Comparison of ENCODE assay signal across 11 cellular contexts in the genomic region with DNA sequence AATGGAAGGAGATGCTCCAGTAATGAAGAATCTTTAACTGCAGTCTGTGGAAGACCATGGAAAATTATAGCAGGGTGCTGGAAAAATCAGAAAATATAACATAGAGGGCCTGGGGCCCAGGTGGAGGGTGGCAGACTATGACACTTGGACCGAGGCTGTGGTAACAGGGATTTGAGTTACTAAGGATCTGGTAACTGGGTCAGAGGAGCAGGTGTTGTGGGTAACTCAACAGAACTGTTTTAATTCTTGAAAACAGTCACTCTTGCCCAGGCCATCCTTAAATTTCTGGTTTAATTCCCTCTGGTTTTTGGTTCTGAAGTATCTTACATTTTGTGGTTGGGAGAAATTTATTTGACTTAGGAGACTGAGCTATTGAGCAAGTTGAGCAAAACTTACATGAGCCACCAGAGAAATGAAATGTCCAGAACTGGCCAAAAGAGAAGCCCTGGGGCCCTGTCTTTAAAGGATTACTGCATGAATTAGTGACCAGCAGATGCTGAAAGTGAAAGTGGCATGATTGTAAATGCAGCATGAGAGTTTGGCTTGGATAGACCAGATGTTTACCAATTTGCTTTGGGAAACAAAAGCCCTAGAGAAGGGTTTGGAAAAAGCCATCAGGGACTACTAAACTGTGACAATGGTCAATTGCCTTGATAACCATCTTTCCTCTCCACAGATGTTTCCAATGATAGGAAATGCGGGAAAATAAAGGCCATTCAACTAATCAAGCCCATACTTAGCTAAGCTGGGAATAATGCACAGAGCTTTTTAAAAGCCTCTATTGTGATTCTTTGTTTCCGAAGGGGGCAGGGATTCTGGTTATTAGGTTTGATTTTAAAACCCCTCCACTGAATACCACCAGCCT.
DNase-seq lines count a peak whose midpoint lies in the region; ATAC-seq, FAIRE-seq and TF ChIP-seq lines count a peak whose summit lies in the region.
"Had no signal": no experiment of that assay in that cellular context is flagged by ENCODE, and none has a peak within 500 bp of the region (broad histone marks: within the 10 kb centered on the region; RNA-seq: fewer than 3 reads in every experiment).

No MANE protein-coding gene starts in this region.

- H3K79me2 ChIP-seq in hepatocyte = no peaks in the 10 kb centered on the region

- H3K27ac ChIP-seq in hepatocyte = no peak overlapping the region
- peak overlapping the region; percentile 81 for H3K27ac ChIP-seq in subcutaneous abdominal adipose tissue (ENCODE audit: low read depth, low read length)
- H3K27ac ChIP-seq: PC-9 had no signal

- BruUV-seq in MCF 10A (replicated peaks; lab: Mats Ljungman, UMichigan) = no TSS peak

- 67% methylated on average over 3 of the region's 3 CpGs for WGBS in hepatocyte (ENCODE audit: low lambda C conversion rate, missing lambda C conversion rate)

- H3K36me3 Mint-ChIP-seq in MCF 10A (ENCODE audit: insufficient read depth, unreplicated experiment) = no peaks in the 10 kb centered on the region
- no peaks in the 10 kb centered on the region for H3K36me3 Mint-ChIP-seq in activated CD8-positive, alpha-beta T cell treated with anti-CD3 and anti-CD28 coated beads for 36 hours (ENCODE audit: low read depth)

- H3K27me3 ChIP-seq in hepatocyte = no peaks in the 10 kb centered on the region
- H3K27me3 ChIP-seq in subcutaneous abdominal adipose tissue (ENCODE audit: control insufficient read depth in 5 of 5, insufficient read depth in 4 of 5, low read length in 5 of 5) = no peaks in the 10 kb centered on the region

- intact Hi-C loops in MCF 10A (cut with micrococcal nuclease) = no loop called here
- intact Hi-C loops in activated CD8-positive, alpha-beta T cell treated with anti-CD3 and anti-CD28 coated beads for 36 hours (cut with micrococcal nuclease) = no loop called here

- no peak for FAIRE-seq in HTR-8/SVneo (lab: Jason Lieb, UNC)

- peaks cover 3% of the 10 kb centered on the region for H3K4me1 ChIP-seq in hepatocyte (ENCODE audit: insufficient read depth)
- H3K4me1 ChIP-seq in subcutaneous abdominal adipose tissue (ENCODE audit: control insufficient read depth in 5 of 5, insufficient read depth in 5 of 5, low read length in 5 of 5) = peaks cover 0 to 50% (median 31%) of the 10 kb centered on the region in 5 donors

- H3K36me3 ChIP-seq in hepatocyte (replicated peaks; ENCODE audit: insufficient read depth, low read depth) (no peaks in the 10 kb centered on the region), subcutaneous abdominal adipose tissue (ENCODE audit: control insufficient read depth in 5 of 5, insufficient read depth in 5 of 5, low read length in 5 of 5) (no peaks in the 10 kb centered on the region)

- H3K27ac Mint-ChIP-seq in MCF 10A (ENCODE audit: low read depth, unreplicated experiment) = peak overlapping the region; percentile 24
- H3K27ac Mint-ChIP-seq in activated CD8-positive, alpha-beta T cell treated with anti-CD3 and anti-CD28 coated beads for 36 hours = no peak overlapping the region
- H3K27ac Mint-ChIP-seq: naive thymus-derived CD4-positive, alpha-beta T cell had no signal

- H3K9me2 ChIP-seq in hepatocyte (replicated peaks; ENCODE audit: insufficient read depth) = no peaks in the 10 kb centered on the region

- H2AFZ ChIP-seq in hepatocyte = peak overlapping the region; percentile 5
- H2AFZ ChIP-seq: PC-9 had no signal

- H3K9me3 Mint-ChIP-seq in MCF 10A (ENCODE audit: unreplicated experiment) = no peaks in the 10 kb centered on the region
- no peaks in the 10 kb centered on the region for H3K9me3 Mint-ChIP-seq in activated CD8-positive, alpha-beta T cell treated with anti-CD3 and anti-CD28 coated beads for 36 hours

- no peak overlapping the region for H3K4me3 Mint-ChIP-seq in MCF 10A (ENCODE audit: unreplicated experiment)
- H3K4me3 Mint-ChIP-seq in activated CD8-positive, alpha-beta T cell treated with anti-CD3 and anti-CD28 coated beads for 36 hours = no peak overlapping the region
- H3K4me3 Mint-ChIP-seq: naive thymus-derived CD4-positive, alpha-beta T cell had no signal

- POLR2A ChIA-PET in MCF 10A (lab: Yijun Ruan, JAX) = interaction anchor here (0.6 to 1.2 kb wide), 2 partner anchors 57 to 190 kb away, joined by 3 read pairs; no protein-coding TSS in a partner anchor
- POLR2A ChIA-PET in activated CD8-positive, alpha-beta T cell treated with anti-CD3 and anti-CD28 coated beads for 36 hours (lab: Charles Lee) = interaction anchor here (0.8 kb wide), 1 partner anchor 9 kb away, joined by 3 read pairs; no protein-coding TSS in a partner anchor

- no peak overlapping the region for H3K4me2 ChIP-seq in hepatocyte
- H3K4me2 ChIP-seq: PC-9 had no signal

- peak overlapping the region in 1 of 5 donors; percentile 56 for H3K9ac ChIP-seq in subcutaneous abdominal adipose tissue (ENCODE audit: low read length in 5 of 5)

- DNase-seq in HFF-Myc (ENCODE audit: extremely low read depth, low read depth) = peak; percentile 35
- DNase-seq in MCF 10A (ENCODE audit: unreplicated experiment) = peak; percentile 16
- no peak for DNase-seq in hepatocyte (ENCODE audit: low spot score)
- no peak for DNase-seq in activated CD8-positive, alpha-beta T cell treated with anti-CD3 and anti-CD28 coated beads for 36 hours
- DNase-seq in HTR-8/SVneo (ENCODE audit: insufficient read length, low spot score) = no peak
- DNase-seq: activated naive CD4-positive, alpha-beta T cell treated with Interleukin-2 at 50 U/mL for 16 hours; foreskin melanocyte; naive thymus-derived CD4-positive, alpha-beta T cell; PC-9 had no signal

- CTCF ChIA-PET in MCF 10A (lab: Yijun Ruan, JAX) = interaction anchor here (0.7 kb wide), 2 partner anchors 97 to 465 kb away, joined by 3 read pairs; no protein-coding TSS in a partner anchor
- CTCF ChIA-PET in activated CD8-positive, alpha-beta T cell treated with anti-CD3 and anti-CD28 coated beads for 36 hours (lab: Charles Lee) = interaction anchor here (1.2 kb wide), 1 partner anchor 32 kb away, joined by 4 read pairs; no protein-coding TSS in a partner anchor

- no peak for TF ChIP-seq CTCF in HFF-Myc (IDR thresholded peaks at IDR 0.05; ENCODE audit: low read depth, low read length, missing control alignments)
- no peak for TF ChIP-seq CTCF in MCF 10A (IDR thresholded peaks at IDR 0.05; ENCODE audit: unreplicated experiment)
- no peak for TF ChIP-seq CTCF in hepatocyte (IDR thresholded peaks at IDR 0.05; ENCODE audit: poor library complexity)
- TF ChIP-seq CTCF in activated CD8-positive, alpha-beta T cell treated with anti-CD3 and anti-CD28 coated beads for 36 hours (IDR thresholded peaks at IDR 0.05) = no peak

- H3K4me3 ChIP-seq in HFF-Myc (replicated peaks; ENCODE audit: low read depth, low read length) (no peak overlapping the region), hepatocyte (no peak overlapping the region), subcutaneous abdominal adipose tissue (ENCODE audit: low read depth in 1 of 5, low read length in 5 of 5) (peak overlapping the region in 1 of 5 donors; percentile 17)
- H3K4me3 ChIP-seq: PC-9 had no signal

- ATAC-seq in activated CD8-positive, alpha-beta T cell treated with anti-CD3 and anti-CD28 coated beads for 36 hours = no peak
- ATAC-seq in GM21529 (IDR thresholded peaks at IDR 0.05; ENCODE audit: unreplicated experiment) = no peak

- H3K27me3 Mint-ChIP-seq in MCF 10A (ENCODE audit: insufficient read depth, unreplicated experiment) = no peaks in the 10 kb centered on the region
- H3K27me3 Mint-ChIP-seq in activated CD8-positive, alpha-beta T cell treated with anti-CD3 and anti-CD28 coated beads for 36 hours = no peaks in the 10 kb centered on the region
- H3K27me3 Mint-ChIP-seq: naive thymus-derived CD4-positive, alpha-beta T cell had no signal

- H3K4me1 Mint-ChIP-seq in MCF 10A (ENCODE audit: insufficient read depth, unreplicated experiment) = peaks cover 34% of the 10 kb centered on the region
- peaks cover 11% of the 10 kb centered on the region for H3K4me1 Mint-ChIP-seq in activated CD8-positive, alpha-beta T cell treated with anti-CD3 and anti-CD28 coated beads for 36 hours (ENCODE audit: low read depth)

- H4K20me1 ChIP-seq in hepatocyte (ENCODE audit: insufficient read depth, poor library complexity, severe bottlenecking) = no peaks in the 10 kb centered on the region

- H3K9me3 ChIP-seq in hepatocyte (ENCODE audit: low read depth) (no peaks in the 10 kb centered on the region), subcutaneous abdominal adipose tissue (ENCODE audit: control insufficient read depth in 5 of 5, low read length in 5 of 5) (no peaks in the 10 kb centered on the region)

Comparison
In these comparisons a context has a peak if more than half of its experiments do, and no peak if none do; other contexts are left out.
1. DNase-seq: peak in HFF-Myc (single experiment) and MCF 10A (single experiment); none in hepatocyte (single experiment), activated CD8-positive, alpha-beta T cell treated with anti-CD3 and anti-CD28 coated beads for 36 hours (single experiment) and HTR-8/SVneo (single experiment).